In the genomic region with DNA sequence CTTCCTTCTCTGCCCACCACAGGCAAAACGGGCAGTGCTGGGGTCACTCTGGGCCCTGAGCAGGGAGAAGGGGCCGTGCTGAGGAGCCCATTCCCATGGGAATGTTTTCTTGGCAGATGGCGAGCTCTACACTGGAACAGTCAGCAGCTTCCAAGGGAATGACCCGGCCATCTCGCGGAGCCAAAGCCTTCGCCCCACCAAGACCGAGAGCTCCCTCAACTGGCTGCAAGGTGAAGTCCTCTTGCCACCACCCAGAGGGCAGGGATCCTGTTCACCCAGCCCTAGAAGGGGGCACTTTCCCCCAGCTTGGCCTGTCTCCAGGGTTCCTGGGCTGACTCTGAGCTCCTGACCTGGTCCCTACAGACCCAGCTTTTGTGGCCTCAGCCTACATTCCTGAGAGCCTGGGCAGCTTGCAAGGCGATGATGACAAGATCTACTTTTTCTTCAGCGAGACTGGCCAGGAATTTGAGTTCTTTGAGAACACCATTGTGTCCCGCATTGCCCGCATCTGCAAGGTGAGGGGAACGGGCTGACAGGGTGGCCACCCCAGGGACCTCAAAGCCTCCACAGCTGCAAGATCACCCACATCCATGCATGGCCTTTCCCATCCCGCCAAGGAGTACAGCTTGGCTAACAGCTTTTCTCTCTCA, we compare ENCODE assay signal across 8 cellular contexts. TPM values are rescaled to one million over a fixed set of nuclear protein-coding genes. Genes with fewer than 3 reads are reported as not detected.
A peak's percentile ranks its signal among the peaks of the same experiment; 100 is the strongest.
DNase-seq lines count a peak whose midpoint lies in the region; ATAC-seq and TF ChIP-seq lines count a peak whose summit lies in the region.

No MANE protein-coding gene starts in this region.

- H3K4me1 Mint-ChIP-seq in activated T-helper 17 cell treated with anti-CD3 and anti-CD28 coated beads, Interleukin-2, amount 50 U/mL, for 72 hours = peaks cover 10% of the 10 kb centered on the region

- H3K4me3 Mint-ChIP-seq in activated T-helper 17 cell treated with anti-CD3 and anti-CD28 coated beads, Interleukin-2, amount 50 U/mL, for 72 hours = no peak overlapping the region

- no peaks in the 10 kb centered on the region for H3K9me3 Mint-ChIP-seq in activated T-helper 17 cell treated with anti-CD3 and anti-CD28 coated beads, Interleukin-2, amount 50 U/mL, for 72 hours

- DNase-seq in AG20443 (ENCODE audit: low spot score) (peak; percentile 95), NCI-H345 treated with DMSO at 0.1 percent for 48 hours (lab: John Stamatoyannopoulos, UW; ENCODE audit: unreplicated experiment) (peak; percentile 8), head of caudate nucleus (peak; percentile 69 to 91 (median 83)), posterior cingulate gyrus (peak; percentile 64 to 97 (median 75))

- TF ChIP-seq CTCF in GM12873 (IDR thresholded peaks at IDR 0.05; ENCODE audit: insufficient read depth, low read depth, low read length, missing control alignments) = peak; percentile 76

- intact Hi-C loops in head of caudate nucleus (cut with DNase I) = no loop called here
- intact Hi-C loops in posterior cingulate gyrus (cut with DNase I) = no loop called here

- ATAC-seq in activated T-helper 17 cell treated with anti-CD3 and anti-CD28 coated beads, Interleukin-2, amount 50 U/mL, for 72 hours (replicated peaks) = peak; percentile 42
- ATAC-seq in GM21423 (IDR thresholded peaks at IDR 0.05; ENCODE audit: unreplicated experiment) (no peak), GM19023 (IDR thresholded peaks at IDR 0.05; ENCODE audit: unreplicated experiment) (no peak)

- H3K36me3 Mint-ChIP-seq in activated T-helper 17 cell treated with anti-CD3 and anti-CD28 coated beads, Interleukin-2, amount 50 U/mL, for 72 hours (ENCODE audit: low read depth) = peaks cover 39% of the 10 kb centered on the region

- H3K27me3 Mint-ChIP-seq in activated T-helper 17 cell treated with anti-CD3 and anti-CD28 coated beads, Interleukin-2, amount 50 U/mL, for 72 hours = no peaks in the 10 kb centered on the region

- no peak overlapping the region for H3K27ac Mint-ChIP-seq in activated T-helper 17 cell treated with anti-CD3 and anti-CD28 coated beads, Interleukin-2, amount 50 U/mL, for 72 hours

RNA-seq across cellular contexts. Expression of gene CIB1, which starts 12.4 kb away (rescaled TPM):
- 100 to 1,000 TPM; 128 to 163 TPM for total RNA-seq in activated T-helper 17 cell treated with anti-CD3 and anti-CD28 coated beads, Interleukin-2, amount 50 U/mL, for 72 hours

RNA-seq across cellular contexts. Expression of gene GDPGP1, which starts 12.6 kb away (rescaled TPM):
- 1 to 10 TPM; 8.2 to 9.4 TPM for total RNA-seq in activated T-helper 17 cell treated with anti-CD3 and anti-CD28 coated beads, Interleukin-2, amount 50 U/mL, for 72 hours

RNA-seq across cellular contexts. Expression of gene SEMA4B, which starts 20.2 kb away (rescaled TPM):
- total RNA-seq in activated T-helper 17 cell treated with anti-CD3 and anti-CD28 coated beads, Interleukin-2, amount 50 U/mL, for 72 hours = 10 to 100 TPM; 17.3 to 49.1 TPM

RNA-seq across cellular contexts. Expression of gene TTLL13, which starts 28.0 kb away (rescaled TPM):
- 1 to 10 TPM in 1 of 2 donors, not detected in 1; 1.3 TPM for total RNA-seq in activated T-helper 17 cell treated with anti-CD3 and anti-CD28 coated beads, Interleukin-2, amount 50 U/mL, for 72 hours

RNA-seq across cellular contexts. Expression of gene NGRN, which starts 44.1 kb away (rescaled TPM):
- total RNA-seq in activated T-helper 17 cell treated with anti-CD3 and anti-CD28 coated beads, Interleukin-2, amount 50 U/mL, for 72 hours = 10 to 100 TPM; 22.4 to 31.1 TPM

Comparison
In these comparisons a context has a peak if more than half of its experiments do, and no peak if none do; other contexts are left out.
1. DNase-seq: peak in every context shown above with its lines; median percentile 95 in AG20443; 83 in head of caudate nucleus; 75 in posterior cingulate gyrus; 8 in NCI-H345 treated with DMSO at 0.1 percent for 48 hours.